ENCODE assay signal across 8 cellular contexts in genomic region chr5:128083811-128084227, GRCh38.
DNase-seq lines count a peak whose midpoint lies in the region; ATAC-seq and TF ChIP-seq lines count a peak whose summit lies in the region.

No MANE protein-coding gene starts in this region.

- ATAC-seq in GM19372 (IDR thresholded peaks at IDR 0.05; ENCODE audit: low read depth, unreplicated experiment) (peak; percentile 33), HG03439 (IDR thresholded peaks at IDR 0.05; ENCODE audit: unreplicated experiment) (peak; percentile 32)

- DNase-seq in astrocyte of the spinal cord (ENCODE audit: low read depth, low spot score) (peak; percentile 65), iris pigment epithelial cell (ENCODE audit: low read depth) (peak; percentile 66), substantia nigra (lab: John Stamatoyannopoulos, UW) (peak in 9 of 49 donors; percentile 19 to 87 (median 70)), NCI-H748 treated with DMSO at 0.1 percent for 48 hours (lab: John Stamatoyannopoulos, UW) (no peak), DMS79 (lab: John Stamatoyannopoulos, UW) (no peak)

- in situ Hi-C loops in astrocyte of the spinal cord (cut with HindIII; ENCODE audit: low sequenced_read_pairs): no loop called here

- H3K4me3 ChIP-seq in astrocyte of the spinal cord (ENCODE audit: low read depth, low read length): peak overlapping the region; percentile 72

- H3K27ac ChIP-seq in C4-2B: peak overlapping the region; percentile 91
- H3K27ac ChIP-seq in substantia nigra (ENCODE audit: low read depth, low read length, poor library complexity, severe bottlenecking): peak overlapping the region; percentile 96

- TF ChIP-seq CTCF in C4-2B (conservative IDR thresholded peaks at IDR 0.05) (peak; percentile 59), astrocyte of the spinal cord (IDR thresholded peaks at IDR 0.05; ENCODE audit: low read depth, low read length) (peak; percentile 41)

Comparison
In these comparisons a context has a peak if more than half of its experiments do, and no peak if none do; other contexts are left out.
1. DNase-seq: peak in astrocyte of the spinal cord (single experiment) and iris pigment epithelial cell (single experiment); none in NCI-H748 treated with DMSO at 0.1 percent for 48 hours (single experiment) and DMS79 (single experiment).